Comparison of ENCODE assay signal across 34 cellular contexts in genomic region chr5:38346593-38346992, GRCh38.
"Had no signal": no experiment of that assay in that cellular context is flagged by ENCODE, and none has a peak within 500 bp of the region (broad histone marks: within the 10 kb centered on the region; RNA-seq: fewer than 3 reads in every experiment).

No MANE protein-coding gene starts in this region.

- H3K9me3 ChIP-seq: ascending aorta had no signal

- H3K27me3 ChIP-seq: ascending aorta, cardiac muscle cell had no signal

- H3K4me1 Mint-ChIP-seq: activated CD4-positive, alpha-beta memory T cell treated with anti-CD3 and anti-CD28 coated beads, Interleukin-2, amount 10 ng/mL, durations not matched to agents 7 days and 5 days; activated CD8-positive, alpha-beta memory T cell treated with anti-CD3 and anti-CD28 coated beads, Interleukin-2, amount 10 ng/mL, durations not matched to agents 7 days and 5 days; activated naive CD8-positive, alpha-beta T cell treated with anti-CD3 and anti-CD28 coated beads, Interleukin-2, amount 10 ng/mL, durations not matched to agents 7 days and 5 days; activated naive CD8-positive, alpha-beta T cell treated with anti-CD3 and anti-CD28 coated beads, Interleukin-2, amount 50 U/mL, for 24 hours; brain; central memory CD8-positive, alpha-beta T cell; T-helper 17 cell had no signal

- H3K4me3 ChIP-seq: ascending aorta, cardiac muscle cell had no signal

- H3K9me3 Mint-ChIP-seq: activated CD4-positive, alpha-beta memory T cell treated with anti-CD3 and anti-CD28 coated beads, Interleukin-2, amount 10 ng/mL, durations not matched to agents 7 days and 5 days; activated naive CD4-positive, alpha-beta T cell treated with anti-CD3 and anti-CD28 coated beads, Interleukin-2, amount 50 U/mL, for 24 hours; activated naive CD8-positive, alpha-beta T cell treated with anti-CD3 and anti-CD28 coated beads, Interleukin-2, amount 10 ng/mL, durations not matched to agents 7 days and 5 days; activated naive CD8-positive, alpha-beta T cell treated with anti-CD3 and anti-CD28 coated beads, Interleukin-2, amount 50 U/mL, for 24 hours; activated T-cell treated with anti-CD3 and anti-CD28 coated beads, Interleukin-2, amount 50 U/mL, for 24 hours; activated T-helper 2 cell treated with anti-CD3 and anti-CD28 coated beads, Interferon-gamma antibody, Interleukin-2, Interleukin-4, amounts not matched to agents 10 μg/mL and 5 μg/mL and 100 μg/mL, durations not matched to agents 14 hours and 24 hours and 36 hours; brain; central memory CD8-positive, alpha-beta T cell had no signal

- H3K27me3 Mint-ChIP-seq: activated CD4-positive, alpha-beta memory T cell treated with anti-CD3 and anti-CD28 coated beads, Interleukin-2, amount 10 ng/mL, durations not matched to agents 7 days and 5 days; activated CD8-positive, alpha-beta memory T cell treated with anti-CD3 and anti-CD28 coated beads, Interleukin-2, amount 10 ng/mL, durations not matched to agents 7 days and 5 days; activated naive CD4-positive, alpha-beta T cell treated with anti-CD3 and anti-CD28 coated beads, Interleukin-2, amount 10 ng/mL, durations not matched to agents 7 days and 5 days; activated naive CD4-positive, alpha-beta T cell treated with anti-CD3 and anti-CD28 coated beads, Interleukin-2, amount 50 U/mL, for 24 hours; activated naive CD8-positive, alpha-beta T cell; activated naive CD8-positive, alpha-beta T cell treated with anti-CD3 and anti-CD28 coated beads, Interleukin-2, amount 10 ng/mL, durations not matched to agents 7 days and 5 days had no signal

- H3K4me1 ChIP-seq: ascending aorta had no signal

- H3K36me3 Mint-ChIP-seq: activated CD8-positive, alpha-beta memory T cell treated with anti-CD3 and anti-CD28 coated beads, Interleukin-2, amount 10 ng/mL, durations not matched to agents 7 days and 5 days; activated naive CD4-positive, alpha-beta T cell treated with anti-CD3 and anti-CD28 coated beads, Interleukin-2, amount 10 ng/mL, durations not matched to agents 7 days and 5 days; activated naive CD4-positive, alpha-beta T cell treated with anti-CD3 and anti-CD28 coated beads, Interleukin-2, amount 50 U/mL, for 24 hours; activated naive CD8-positive, alpha-beta T cell; activated naive CD8-positive, alpha-beta T cell treated with anti-CD3 and anti-CD28 coated beads, Interleukin-2, amount 10 ng/mL, durations not matched to agents 7 days and 5 days; brain; T-cell; WTC11 had no signal

- FAIRE-seq: bronchial epithelial cell had no signal

- H3K27ac ChIP-seq: ascending aorta, cardiac muscle cell, WERI-Rb-1 had no signal

- DNase-seq: activated CD4-positive, alpha-beta memory T cell treated with anti-CD3 and anti-CD28 coated beads, Interleukin-2, amount 10 ng/mL, durations not matched to agents 7 days and 5 days; activated CD4-positive, alpha-beta T cell treated with anti-CD3 and anti-CD28 coated beads for 1 hour; activated CD4-positive, alpha-beta T cell treated with anti-CD3 and anti-CD28 coated beads, Interleukin-2, amount 50 U/mL, for 1 hour; activated CD4-positive, alpha-beta T cell treated with anti-CD3 and anti-CD28 coated beads, Interleukin-2, amount 50 U/mL, for 48 hours; activated CD4-positive, CD25-positive, alpha-beta regulatory T cell; activated CD8-positive, alpha-beta memory T cell treated with anti-CD3 and anti-CD28 coated beads for 24 hours; activated CD8-positive, alpha-beta memory T cell treated with anti-CD3 and anti-CD28 coated beads, Interleukin-2, amount 10 ng/mL, durations not matched to agents 7 days and 5 days; activated CD8-positive, alpha-beta memory T cell treated with anti-CD3 and anti-CD28 coated beads, Interleukin-2, amount 50 U/mL, for 48 hours; activated CD8-positive, alpha-beta T cell treated with anti-CD3 and anti-CD28 coated beads, Interleukin-2, amount 10 ng/mL, durations not matched to agents 7 days and 5 days; activated effector memory CD4-positive, alpha-beta T cell treated with Interleukin-2 at 50 U/mL for 16 hours; activated gamma-delta T cell; activated naive CD4-positive, alpha-beta T cell treated with anti-CD3 and anti-CD28 coated beads, Interleukin-2, amount 10 ng/mL, durations not matched to agents 7 days and 5 days; activated naive CD4-positive, alpha-beta T cell treated with Interleukin-2 at 50 U/mL for 16 hours; activated naive CD8-positive, alpha-beta T cell treated with anti-CD3 and anti-CD28 coated beads, Interleukin-2, amount 10 ng/mL, durations not matched to agents 7 days and 5 days; activated naive CD8-positive, alpha-beta T cell treated with anti-CD3 and anti-CD28 coated beads, Interleukin-2, amount 50 U/mL, for 24 hours; activated T-cell treated with anti-CD3 and anti-CD28 coated beads, Interleukin-2, amount 50 U/mL, for 24 hours; activated T-cell treated with anti-CD3 and anti-CD28 coated beads, Interleukin-2, amount 50 U/mL, for 48 hours; amygdala; anterior cingulate cortex; caudate nucleus; cerebellar nuclear complex; T-cell; T-helper 17 cell; WERI-Rb-1 had no signal

- H3K36me3 ChIP-seq: ascending aorta, cardiac muscle cell had no signal

- H3K27ac Mint-ChIP-seq: activated CD4-positive, alpha-beta memory T cell treated with anti-CD3 and anti-CD28 coated beads, Interleukin-2, amount 10 ng/mL, durations not matched to agents 7 days and 5 days; activated CD4-positive, alpha-beta T cell treated with anti-CD3 and anti-CD28 coated beads for 36 hours; activated CD8-positive, alpha-beta memory T cell treated with anti-CD3 and anti-CD28 coated beads, Interleukin-2, amount 10 ng/mL, durations not matched to agents 7 days and 5 days; activated CD8-positive, alpha-beta T cell treated with anti-CD3 and anti-CD28 coated beads, Interleukin-2, amount 10 ng/mL, durations not matched to agents 7 days and 5 days; activated naive CD4-positive, alpha-beta T cell treated with anti-CD3 and anti-CD28 coated beads, Interleukin-2, amount 10 ng/mL, durations not matched to agents 7 days and 5 days; activated naive CD4-positive, alpha-beta T cell treated with anti-CD3 and anti-CD28 coated beads, Interleukin-2, amount 50 U/mL, for 24 hours; activated naive CD8-positive, alpha-beta T cell; activated naive CD8-positive, alpha-beta T cell treated with anti-CD3 and anti-CD28 coated beads, Interleukin-2, amount 10 ng/mL, durations not matched to agents 7 days and 5 days; activated naive CD8-positive, alpha-beta T cell treated with anti-CD3 and anti-CD28 coated beads, Interleukin-2, amount 50 U/mL, for 24 hours; activated T-cell treated with anti-CD3 and anti-CD28 coated beads, Interleukin-2, amount 50 U/mL, for 24 hours; activated T-helper 2 cell treated with anti-CD3 and anti-CD28 coated beads, Interferon-gamma antibody, Interleukin-2, Interleukin-4, amounts not matched to agents 10 μg/mL and 5 μg/mL and 100 μg/mL, durations not matched to agents 14 hours and 24 hours and 36 hours; brain; T-cell; T-helper 17 cell; WTC11 had no signal

- H3K4me3 Mint-ChIP-seq: activated CD4-positive, alpha-beta memory T cell treated with anti-CD3 and anti-CD28 coated beads, Interleukin-2, amount 10 ng/mL, durations not matched to agents 7 days and 5 days; activated CD4-positive, alpha-beta T cell treated with anti-CD3 and anti-CD28 coated beads for 36 hours; activated CD8-positive, alpha-beta memory T cell treated with anti-CD3 and anti-CD28 coated beads, Interleukin-2, amount 10 ng/mL, durations not matched to agents 7 days and 5 days; activated CD8-positive, alpha-beta T cell treated with anti-CD3 and anti-CD28 coated beads, Interleukin-2, amount 10 ng/mL, durations not matched to agents 7 days and 5 days; activated naive CD4-positive, alpha-beta T cell treated with anti-CD3 and anti-CD28 coated beads, Interleukin-2, amount 10 ng/mL, durations not matched to agents 7 days and 5 days; activated naive CD4-positive, alpha-beta T cell treated with anti-CD3 and anti-CD28 coated beads, Interleukin-2, amount 50 U/mL, for 24 hours; activated naive CD8-positive, alpha-beta T cell; activated naive CD8-positive, alpha-beta T cell treated with anti-CD3 and anti-CD28 coated beads, Interleukin-2, amount 10 ng/mL, durations not matched to agents 7 days and 5 days; activated naive CD8-positive, alpha-beta T cell treated with anti-CD3 and anti-CD28 coated beads, Interleukin-2, amount 50 U/mL, for 24 hours; activated T-cell treated with anti-CD3 and anti-CD28 coated beads, Interleukin-2, amount 50 U/mL, for 24 hours; brain; central memory CD8-positive, alpha-beta T cell; T-cell; T-helper 17 cell; WTC11 had no signal
